8 cellular contexts compared by ENCODE assay signal in genomic region chr2:28751102-28751955, GRCh38.
DNase-seq lines count a peak whose midpoint lies in the region; TF ChIP-seq lines count a peak whose summit lies in the region.

TSS of gene PPP1CB (plus strand) at chr2:28751830. CDS start at chr2:28752125, 295 bp downstream.

- peak within 1 kb of the TSS; percentile 78 for H2AFZ ChIP-seq in MM.1S (ENCODE audit: low read length)
- H2AFZ ChIP-seq in neuron (ENCODE audit: low read depth, low read length), result peak within 1 kb of the TSS; percentile 58

- peak; percentile 26 for TF ChIP-seq CTCF in MM.1S (IDR thresholded peaks at IDR 0.05; ENCODE audit: low read length)
- TF ChIP-seq CTCF in foreskin fibroblast (IDR thresholded peaks at IDR 0.05; ENCODE audit: low read depth, low read length), result peak; percentile 8

- H4K20me1 ChIP-seq in MM.1S (ENCODE audit: insufficient read depth, low read length), result peaks cover 20% of the 10 kb centered on the region

- DNase-seq in GF-D8 (lab: John Stamatoyannopoulos, UW) (peak; percentile 92), HCEC 1CT (peak; percentile 97), MM.1S (peak; percentile 97), SIG-M5 (lab: John Stamatoyannopoulos, UW) (peak; percentile 53), activated gamma-delta T cell treated with Interleukin-2 at 50 U/mL for 16 hours (peak; percentile 94), foreskin fibroblast (peak; percentile 98 to 99)

- H3K27ac ChIP-seq in MM.1S (ENCODE audit: low read length) (peak within 1 kb of the TSS; percentile 96), subcutaneous abdominal adipose tissue (ENCODE audit: low read depth, low read length) (peak within 1 kb of the TSS; percentile 96)

- no peaks in the 10 kb centered on the region for H3K9me2 ChIP-seq in MM.1S (replicated peaks; ENCODE audit: insufficient read depth, low read length)

- H3K9ac ChIP-seq in MM.1S (ENCODE audit: low read length) (peak within 1 kb of the TSS; percentile 97), subcutaneous abdominal adipose tissue (ENCODE audit: low read length in 5 of 5) (peak within 1 kb of the TSS; percentile 75 to 97 (median 96))

- peaks cover 46% of the 10 kb centered on the region for H3K79me2 ChIP-seq in MM.1S (ENCODE audit: low read length)

- H3K27me3 ChIP-seq in MM.1S (replicated peaks; ENCODE audit: insufficient read depth, low read length) (no peaks in the 10 kb centered on the region), neuron (ENCODE audit: insufficient read depth, low read length) (no peaks in the 10 kb centered on the region), subcutaneous abdominal adipose tissue (ENCODE audit: control insufficient read depth in 5 of 5, insufficient read depth in 4 of 5, low read length in 5 of 5) (no peaks in the 10 kb centered on the region)

- H3K4me1 ChIP-seq in MM.1S (ENCODE audit: low read length) (peaks cover 25% of the 10 kb centered on the region), neuron (ENCODE audit: insufficient read depth, low read length) (peaks cover 23% of the 10 kb centered on the region), subcutaneous abdominal adipose tissue (ENCODE audit: control insufficient read depth in 5 of 5, insufficient read depth in 5 of 5, low read length in 5 of 5) (peaks cover 2 to 44% (median 38%) of the 10 kb centered on the region in 5 donors)

- peaks cover 15% of the 10 kb centered on the region for H3F3A ChIP-seq in MM.1S (ENCODE audit: insufficient read depth, low read length)

- peak within 1 kb of the TSS; percentile 88 for H3K4me2 ChIP-seq in MM.1S (ENCODE audit: low read depth, low read length)

- H3K4me3 ChIP-seq in MM.1S (ENCODE audit: low read length), result peak within 1 kb of the TSS; percentile 93
- H3K4me3 ChIP-seq in foreskin fibroblast (ENCODE audit: low read depth in 1 of 2, low read length in 2 of 2), result peak within 1 kb of the TSS; percentile 88 to 90
- H3K4me3 ChIP-seq in neuron (ENCODE audit: low read length), result peak within 1 kb of the TSS; percentile 93
- peak within 1 kb of the TSS; percentile 87 to 98 (median 91) for H3K4me3 ChIP-seq in subcutaneous abdominal adipose tissue (ENCODE audit: low read depth in 1 of 5, low read length in 5 of 5)

- no peaks in the 10 kb centered on the region for H3K9me3 ChIP-seq in MM.1S (replicated peaks; ENCODE audit: insufficient read depth, low read length)
- H3K9me3 ChIP-seq in neuron (ENCODE audit: low read length), result no peaks in the 10 kb centered on the region
- no peaks in the 10 kb centered on the region for H3K9me3 ChIP-seq in subcutaneous abdominal adipose tissue (ENCODE audit: control insufficient read depth in 5 of 5, low read length in 5 of 5)

- H3K36me3 ChIP-seq in MM.1S (replicated peaks; ENCODE audit: insufficient read depth, low read length), result no peaks in the 10 kb centered on the region
- no peaks in the 10 kb centered on the region for H3K36me3 ChIP-seq in neuron (ENCODE audit: insufficient read depth, low read length)
- no peaks in the 10 kb centered on the region for H3K36me3 ChIP-seq in subcutaneous abdominal adipose tissue (ENCODE audit: control insufficient read depth in 5 of 5, insufficient read depth in 5 of 5, low read length in 5 of 5)

Comparison
In these comparisons a context has a peak if more than half of its experiments do, and no peak if none do; other contexts are left out.
1. Peak in every context shown above with its lines: DNase-seq, H3K4me3 ChIP-seq and H3K27ac ChIP-seq.